ENCODE assay signal across 8 cellular contexts in the genomic region with DNA sequence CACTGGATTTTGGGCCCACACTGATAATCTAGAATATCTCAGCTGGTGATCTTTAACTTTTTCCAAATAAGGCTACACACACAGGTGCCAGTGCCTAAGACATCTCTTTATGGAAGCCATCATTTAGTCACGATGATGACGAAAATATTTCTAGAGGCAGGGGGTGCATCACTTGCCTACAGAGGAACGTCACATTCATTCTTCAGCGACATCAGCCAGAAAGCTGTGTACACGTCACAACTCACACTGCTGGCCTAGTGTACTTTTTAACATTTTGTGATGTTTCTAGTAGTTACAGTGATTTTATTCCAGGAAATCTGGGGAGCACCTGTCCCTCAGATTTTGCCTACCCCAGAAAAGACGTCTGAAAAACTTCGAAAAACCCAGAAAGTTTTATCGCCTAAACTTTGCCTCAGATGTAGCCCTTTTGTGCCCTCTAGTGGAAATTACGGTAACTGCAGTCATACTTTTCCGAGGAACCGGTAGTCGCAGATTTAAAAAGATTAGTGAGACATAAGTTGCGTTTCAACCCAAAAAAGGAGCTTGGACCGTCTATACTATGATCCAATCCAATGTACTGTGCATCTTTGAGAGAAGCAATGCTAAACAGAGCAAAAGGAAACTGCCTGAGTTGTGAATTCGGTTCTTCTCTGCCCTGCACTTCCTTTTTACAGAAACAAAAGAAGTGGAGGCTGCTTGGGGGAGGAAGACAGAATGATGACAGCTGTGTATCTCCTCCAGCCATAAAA.
DNase-seq lines count a peak whose midpoint lies in the region; ATAC-seq, FAIRE-seq and TF ChIP-seq lines count a peak whose summit lies in the region.

No MANE protein-coding gene starts in this region.

- H3K4me1 Mint-ChIP-seq in activated naive CD4-positive, alpha-beta T cell treated with anti-CD3 and anti-CD28 coated beads, Interleukin-2, amount 50 U/mL, for 24 hours = peaks cover 11% of the 10 kb centered on the region

- 18 to 22% methylated on average over 15 of the region's 15 CpGs for WGBS in pancreas, 2 donors

- H3K4me3 ChIP-seq in OCI-LY7 (ENCODE audit: low read depth, low read length, poor library complexity, severe bottlenecking) = peak overlapping the region; percentile 55
- peak overlapping the region in 2 of 4 donors; percentile 18 to 38 for H3K4me3 ChIP-seq in pancreas

- H3K79me2 ChIP-seq in OCI-LY7 (ENCODE audit: insufficient read depth, low read depth, low read length) = no peaks in the 10 kb centered on the region

- H3K27me3 Mint-ChIP-seq in activated naive CD4-positive, alpha-beta T cell treated with anti-CD3 and anti-CD28 coated beads, Interleukin-2, amount 50 U/mL, for 24 hours = no peaks in the 10 kb centered on the region

- TF ChIP-seq CTCF in GM20000 (IDR thresholded peaks at IDR 0.05; ENCODE audit: extremely low read depth, missing control alignments) (peak; percentile 75), OCI-LY7 (conservative IDR thresholded peaks at IDR 0.05; ENCODE audit: low read length) (peak; percentile 99), pancreas (IDR thresholded peaks at IDR 0.05) (peak; percentile 67 to 87 (median 79))

- intact Hi-C loops in OCI-LY7 (cut with micrococcal nuclease; ENCODE audit: unreplicated experiment) = loop anchor here (1.0 to 5.0 kb wide), 2 partner anchors 195 to 477 kb away; no protein-coding TSS in a partner anchor
- intact Hi-C loops in pancreas (cut with DNase I) = no loop called here

- H3K4me2 ChIP-seq in OCI-LY7 (ENCODE audit: low read length) = peak overlapping the region; percentile 66

- CTCF ChIA-PET in OCI-LY7 (lab: Charles Lee; ENCODE audit: unreplicated experiment) = interaction anchor here (0.6 to 1.0 kb wide), 5 partner anchors 8 to 246 kb away, joined by 3 to 5 read pairs (median 3); partner anchors contain the start of gene SEL1L

- H3K9me3 Mint-ChIP-seq in activated naive CD4-positive, alpha-beta T cell treated with anti-CD3 and anti-CD28 coated beads, Interleukin-2, amount 50 U/mL, for 24 hours = no peaks in the 10 kb centered on the region

- H3K27ac ChIP-seq in OCI-LY7 (ENCODE audit: low read depth, low read length, poor library complexity, severe bottlenecking) = peak overlapping the region; percentile 86
- H3K27ac ChIP-seq in pancreas = peak overlapping the region in 1 of 4 donors; percentile 32

- FAIRE-seq in pancreas (lab: Jason Lieb, UNC) = no peak

- H3K4me3 Mint-ChIP-seq in activated naive CD4-positive, alpha-beta T cell treated with anti-CD3 and anti-CD28 coated beads, Interleukin-2, amount 50 U/mL, for 24 hours = peak overlapping the region; percentile 88

- H3K4me1 ChIP-seq in OCI-LY7 (ENCODE audit: insufficient read depth, low read length, poor library complexity, severe bottlenecking) = peaks cover 55% of the 10 kb centered on the region
- H3K4me1 ChIP-seq in pancreas = no peaks in the 10 kb centered on the region

- ATAC-seq in pancreas = peak in 2 of 4 donors; percentile 51 to 61

- H3K27ac Mint-ChIP-seq in activated naive CD4-positive, alpha-beta T cell treated with anti-CD3 and anti-CD28 coated beads, Interleukin-2, amount 50 U/mL, for 24 hours = peak overlapping the region; percentile 82

- no peaks in the 10 kb centered on the region for H3K9me3 ChIP-seq in OCI-LY7 (ENCODE audit: low read length)
- no peaks in the 10 kb centered on the region for H3K9me3 ChIP-seq in pancreas

- H3K9me2 ChIP-seq in OCI-LY7 (ENCODE audit: insufficient read depth, low read length) = no peaks in the 10 kb centered on the region

- peak overlapping the region; percentile 83 for H2AFZ ChIP-seq in OCI-LY7 (ENCODE audit: low read length)

- no peaks in the 10 kb centered on the region for H3K36me3 ChIP-seq in OCI-LY7 (ENCODE audit: insufficient read depth, low read length)
- no peaks in the 10 kb centered on the region for H3K36me3 ChIP-seq in pancreas

- BruUV-seq in OCI-LY7 (replicated peaks; lab: Mats Ljungman, UMichigan) = no TSS peak

- H3K36me3 Mint-ChIP-seq in activated naive CD4-positive, alpha-beta T cell treated with anti-CD3 and anti-CD28 coated beads, Interleukin-2, amount 50 U/mL, for 24 hours = no peaks in the 10 kb centered on the region

- POLR2A ChIA-PET in OCI-LY7 (lab: Charles Lee) = interaction anchor here (0.6 to 1.5 kb wide), 6 partner anchors 10 to 201 kb away, joined by 3 to 4 read pairs (median 3); no protein-coding TSS in a partner anchor

- DNase-seq in DMS114 treated with DMSO at 0.1 percent for 48 hours (lab: John Stamatoyannopoulos, UW; ENCODE audit: unreplicated experiment) (peak; percentile 64), GM20000 (ENCODE audit: low spot score) (peak; percentile 75), HT-29 (ENCODE audit: low spot score) (peak; percentile 63), OCI-LY7 (ENCODE audit: low spot score) (peak; percentile 81), glomerular visceral epithelial cell (ENCODE audit: extremely low spot score) (peak; percentile 66), pancreas (peak in 1 of 6 donors; percentile 56), 8988T (no peak)

- H4K20me1 ChIP-seq in OCI-LY7 (ENCODE audit: insufficient read depth, low read length) = no peaks in the 10 kb centered on the region

- H3K27me3 ChIP-seq in pancreas = no peaks in the 10 kb centered on the region
